In the genomic region with DNA sequence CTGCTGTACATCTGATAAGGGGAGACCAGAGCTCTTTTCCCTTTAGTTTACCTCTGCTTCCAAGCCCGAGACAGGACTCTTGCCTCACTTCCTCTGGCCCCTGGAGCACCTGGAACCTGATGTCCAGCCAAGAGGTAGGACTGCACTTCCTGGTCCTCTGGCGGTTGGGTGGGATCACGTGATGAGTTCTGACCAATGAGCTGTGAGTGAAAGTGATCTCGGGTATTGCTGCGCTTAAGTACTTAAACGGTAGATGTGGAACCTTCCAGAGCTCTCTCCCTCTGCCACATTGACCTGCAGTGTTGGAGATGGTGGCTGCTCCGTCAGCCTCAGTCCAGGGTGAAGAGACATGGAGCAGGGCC, we compare ENCODE assay signal across 15 cellular contexts.
"Had no signal": no experiment of that assay in that cellular context is flagged by ENCODE, and none has a peak within 500 bp of the region (broad histone marks: within the 10 kb centered on the region; RNA-seq: fewer than 3 reads in every experiment).

No MANE protein-coding gene starts in this region.

- H3K36me3 ChIP-seq: gastroesophageal sphincter, neural progenitor cell, thyroid gland, uterus had no signal

- H3K4me3 Mint-ChIP-seq: activated CD8-positive, alpha-beta T cell treated with anti-CD3 and anti-CD28 coated beads for 36 hours; activated naive CD4-positive, alpha-beta T cell treated with anti-CD3 and anti-CD28 coated beads for 36 hours; neural progenitor cell had no signal

- H3K27me3 Mint-ChIP-seq: activated CD8-positive, alpha-beta T cell treated with anti-CD3 and anti-CD28 coated beads for 36 hours had no signal

- DNase-seq: activated CD4-positive, alpha-beta T cell treated with anti-CD3 and anti-CD28 coated beads for 4 hours; activated CD8-positive, alpha-beta memory T cell treated with anti-CD3 and anti-CD28 coated beads, Interleukin-2, amount 50 U/mL, for 4 hours; activated CD8-positive, alpha-beta T cell treated with anti-CD3 and anti-CD28 coated beads for 36 hours; activated naive CD4-positive, alpha-beta T cell treated with anti-CD3 and anti-CD28 coated beads for 36 hours; cortex of kidney; kidney glomerular epithelial cell; stimulated activated CD4-positive, alpha-beta T cell treated with anti-CD3 and anti-CD28 coated beads, Interleukin-4, amount 100 ng/mL, for 24 hours; stomach; T1000; thyroid gland; uterus had no signal

- H3K4me1 ChIP-seq: gastroesophageal sphincter, uterus had no signal

- H3K27me3 ChIP-seq: hepatocyte, neural progenitor cell, stomach, thyroid gland, uterus had no signal

- H3K4me3 ChIP-seq: gastroesophageal sphincter, hepatocyte, neural progenitor cell, stomach, thyroid gland, uterus had no signal

- H3K36me3 Mint-ChIP-seq: neural progenitor cell had no signal

- H3K27ac ChIP-seq: gastroesophageal sphincter, hepatocyte, neural progenitor cell, thyroid gland, uterus, VCaP had no signal

- H3K9me3 ChIP-seq: gastroesophageal sphincter, stomach, thyroid gland, uterus had no signal

- H3K27ac Mint-ChIP-seq: activated CD8-positive, alpha-beta T cell treated with anti-CD3 and anti-CD28 coated beads for 36 hours; activated naive CD4-positive, alpha-beta T cell treated with anti-CD3 and anti-CD28 coated beads for 36 hours had no signal

- ATAC-seq: activated CD8-positive, alpha-beta T cell treated with anti-CD3 and anti-CD28 coated beads for 36 hours; gastroesophageal sphincter had no signal

- H3K9me3 Mint-ChIP-seq: activated CD8-positive, alpha-beta T cell treated with anti-CD3 and anti-CD28 coated beads for 36 hours; activated naive CD4-positive, alpha-beta T cell treated with anti-CD3 and anti-CD28 coated beads for 36 hours; neural progenitor cell had no signal
